Comparison of ENCODE assay signal across 9 cellular contexts in genomic region chrX:17046478-17047097, GRCh38.
DNase-seq lines count a peak whose midpoint lies in the region; ATAC-seq and TF ChIP-seq lines count a peak whose summit lies in the region.
"Had no signal": no experiment of that assay in that cellular context is flagged by ENCODE, and none has a peak within 500 bp of the region (broad histone marks: within the 10 kb centered on the region; RNA-seq: fewer than 3 reads in every experiment).

No MANE protein-coding gene starts in this region.

- TF ChIP-seq CTCF in LNCAP (IDR thresholded peaks at IDR 0.05) (peak; percentile 59), osteoblast (IDR thresholded peaks at IDR 0.05; ENCODE audit: extremely low read depth, low read depth, low read length) (peak; percentile 85)

- H4K20me1 ChIP-seq in osteoblast (ENCODE audit: insufficient read depth, low read length), result no peaks in the 10 kb centered on the region

- no peak for ATAC-seq in activated CD4-positive, CD25-positive, alpha-beta regulatory T cell treated with anti-CD3 and anti-CD28 coated beads, Interleukin-2, amount 50 U/mL, for 24 hours
- ATAC-seq in activated T-cell treated with anti-CD3 and anti-CD28 coated beads, Interleukin-2, amount 50 U/mL, for 72 hours (replicated peaks in 1 of 2), result peak; percentile 61 to 66
- ATAC-seq in HG02870 (IDR thresholded peaks at IDR 0.05; ENCODE audit: unreplicated experiment), result no peak

- no peak overlapping the region for H3K27ac Mint-ChIP-seq in activated T-cell treated with anti-CD3 and anti-CD28 coated beads, Interleukin-2, amount 50 U/mL, for 72 hours

- H3K27ac ChIP-seq in osteoblast (ENCODE audit: low read depth, low read length), result no peak overlapping the region
- H3K27ac ChIP-seq: epithelial cell of prostate had no signal

- peak overlapping the region; percentile 29 for H3K4me2 ChIP-seq in osteoblast (ENCODE audit: insufficient read depth, low read length)

- peaks cover 4% of the 10 kb centered on the region for H3K27me3 ChIP-seq in osteoblast (ENCODE audit: insufficient read depth, low read length)

- peak; percentile 2 for DNase-seq in activated CD4-positive, CD25-positive, alpha-beta regulatory T cell treated with anti-CD3 and anti-CD28 coated beads, Interleukin-2, amount 50 U/mL, for 16 hours (ENCODE audit: low read depth, low spot score)
- DNase-seq in OCI-M2 (lab: John Stamatoyannopoulos, UW; ENCODE audit: unreplicated experiment) (peak; percentile 15), foreskin melanocyte (peak; percentile 43), osteoblast (ENCODE audit: insufficient read length, low spot score, missing footprints) (peak; percentile 69)
- peak; percentile 32 to 51 for DNase-seq in activated T-cell treated with anti-CD3 and anti-CD28 coated beads, Interleukin-2, amount 50 U/mL, for 72 hours

- no peaks in the 10 kb centered on the region for H3K36me3 ChIP-seq in osteoblast (ENCODE audit: insufficient read depth, low read length)

- no peaks in the 10 kb centered on the region for H3K4me1 ChIP-seq in osteoblast (ENCODE audit: insufficient read depth, low read length)

- no peak overlapping the region for H2AFZ ChIP-seq in osteoblast (ENCODE audit: low read length)

- H3K27me3 Mint-ChIP-seq in activated T-cell treated with anti-CD3 and anti-CD28 coated beads, Interleukin-2, amount 50 U/mL, for 72 hours (ENCODE audit: low read depth), result peaks cover 13% of the 10 kb centered on the region

- H3K4me1 Mint-ChIP-seq in activated T-cell treated with anti-CD3 and anti-CD28 coated beads, Interleukin-2, amount 50 U/mL, for 72 hours (ENCODE audit: low read depth), result no peaks in the 10 kb centered on the region

- H3K4me3 ChIP-seq in osteoblast (ENCODE audit: insufficient read depth, low read length), result no peak overlapping the region

- H3K9me3 ChIP-seq in osteoblast (ENCODE audit: low read depth, low read length), result no peaks in the 10 kb centered on the region

- H3K9me3 Mint-ChIP-seq in activated T-cell treated with anti-CD3 and anti-CD28 coated beads, Interleukin-2, amount 50 U/mL, for 72 hours, result no peaks in the 10 kb centered on the region

- H3K79me2 ChIP-seq in osteoblast (ENCODE audit: insufficient read depth, low read length), result no peaks in the 10 kb centered on the region

- no peak overlapping the region for H3K4me3 Mint-ChIP-seq in activated T-cell treated with anti-CD3 and anti-CD28 coated beads, Interleukin-2, amount 50 U/mL, for 72 hours

- H3K36me3 Mint-ChIP-seq in activated T-cell treated with anti-CD3 and anti-CD28 coated beads, Interleukin-2, amount 50 U/mL, for 72 hours (ENCODE audit: insufficient read depth in 2 of 2), result no peaks in the 10 kb centered on the region

Comparison
In these comparisons a context has a peak if more than half of its experiments do, and no peak if none do; other contexts are left out.
1. DNase-seq: peak in every context shown above with its lines; median percentile 69 in osteoblast; 43 in foreskin melanocyte; 42 in activated T-cell treated with anti-CD3 and anti-CD28 coated beads, Interleukin-2, amount 50 U/mL, for 72 hours; 15 in OCI-M2; 2 in activated CD4-positive, CD25-positive, alpha-beta regulatory T cell treated with anti-CD3 and anti-CD28 coated beads, Interleukin-2, amount 50 U/mL, for 16 hours.
2. ATAC-seq: peak in activated T-cell treated with anti-CD3 and anti-CD28 coated beads, Interleukin-2, amount 50 U/mL, for 72 hours (2 of 2); none in activated CD4-positive, CD25-positive, alpha-beta regulatory T cell treated with anti-CD3 and anti-CD28 coated beads, Interleukin-2, amount 50 U/mL, for 24 hours (0 of 2) and HG02870 (single experiment).